In genomic region chr20:56414842-56415765, GRCh38 we compare ENCODE assay signal across 11 cellular contexts. TPM values are rescaled to one million over a fixed set of nuclear protein-coding genes. Genes with fewer than 3 reads are reported as not detected.
DNase-seq lines count a peak whose midpoint lies in the region; ATAC-seq and TF ChIP-seq lines count a peak whose summit lies in the region.
"Had no signal": no experiment of that assay in that cellular context is flagged by ENCODE, and none has a peak within 500 bp of the region (broad histone marks: within the 10 kb centered on the region; RNA-seq: fewer than 3 reads in every experiment).

No MANE protein-coding gene starts in this region.

- H3K36me3 Mint-ChIP-seq in CD4-positive, alpha-beta T cell (ENCODE audit: low read depth): peaks cover 25% of the 10 kb centered on the region
- peaks cover 57% of the 10 kb centered on the region for H3K36me3 Mint-ChIP-seq in activated CD4-positive, alpha-beta memory T cell treated with anti-CD3 and anti-CD28 coated beads, Interleukin-2, amount 10 ng/mL, durations not matched to agents 7 days and 5 days (ENCODE audit: low read depth)
- H3K36me3 Mint-ChIP-seq in WTC11: 0 out of 2 replicates have a peak, but pooled peaks cover 6% of the 10 kb centered on the region

- no peak for TF ChIP-seq CTCF in CD4-positive, alpha-beta T cell (IDR thresholded peaks at IDR 0.05)
- TF ChIP-seq CTCF in choroid plexus epithelial cell (conservative IDR thresholded peaks at IDR 0.05; ENCODE audit: low read depth, low read length) (no peak), WTC11 (IDR thresholded peaks at IDR 0.05) (no peak)

- H3K9me3 Mint-ChIP-seq in CD4-positive, alpha-beta T cell: no peaks in the 10 kb centered on the region
- no peaks in the 10 kb centered on the region for H3K9me3 Mint-ChIP-seq in activated CD4-positive, alpha-beta memory T cell treated with anti-CD3 and anti-CD28 coated beads, Interleukin-2, amount 10 ng/mL, durations not matched to agents 7 days and 5 days
- no peaks in the 10 kb centered on the region for H3K9me3 Mint-ChIP-seq in WTC11
- H3K9me3 Mint-ChIP-seq: neural crest cell had no signal

- H3K4me3 ChIP-seq in choroid plexus epithelial cell (ENCODE audit: low read depth, low read length): peak overlapping the region; percentile 17

- H3K27me3 Mint-ChIP-seq in CD4-positive, alpha-beta T cell: no peaks in the 10 kb centered on the region
- no peaks in the 10 kb centered on the region for H3K27me3 Mint-ChIP-seq in activated CD4-positive, alpha-beta memory T cell treated with anti-CD3 and anti-CD28 coated beads, Interleukin-2, amount 10 ng/mL, durations not matched to agents 7 days and 5 days
- no peaks in the 10 kb centered on the region for H3K27me3 Mint-ChIP-seq in WTC11 (ENCODE audit: low read depth)

- CTCF ChIA-PET in CD4-positive, alpha-beta T cell (lab: Charles Lee): no interaction called here
- CTCF ChIA-PET in activated CD4-positive, alpha-beta memory T cell treated with anti-CD3 and anti-CD28 coated beads, Interleukin-2, amount 10 ng/mL, durations not matched to agents 7 days and 5 days (lab: Charles Lee): interaction anchor here (0.9 to 1.3 kb wide), 4 partner anchors 17 to 40 kb away, joined by 3 to 5 read pairs (median 3); partner anchors contain the start of gene CSTF1
- CTCF ChIA-PET in WTC11 (lab: Charles Lee): no interaction called here

- peak overlapping the region; percentile 91 for H3K27ac Mint-ChIP-seq in CD4-positive, alpha-beta T cell
- H3K27ac Mint-ChIP-seq in activated CD4-positive, alpha-beta memory T cell treated with anti-CD3 and anti-CD28 coated beads, Interleukin-2, amount 10 ng/mL, durations not matched to agents 7 days and 5 days: peak overlapping the region; percentile 84
- no peak overlapping the region for H3K27ac Mint-ChIP-seq in WTC11

- DNase-seq in CD4-positive, alpha-beta T cell: peak in 4 of 10 experiments; percentile 42 to 55 (median 43)
- peak; percentile 67 for DNase-seq in activated CD4-positive, alpha-beta memory T cell treated with anti-CD3 and anti-CD28 coated beads, Interleukin-2, amount 10 ng/mL, durations not matched to agents 7 days and 5 days
- peak; percentile 91 for DNase-seq in choroid plexus epithelial cell (ENCODE audit: low read depth)
- DNase-seq in stimulated activated CD4-positive, alpha-beta T cell treated with anti-CD3 and anti-CD28 coated beads, Interleukin-15, amount 100 ng/mL, for 48 hours (ENCODE audit: low read depth in 2 of 2): peak; percentile 61 to 69
- DNase-seq in UCSD-AML1 (lab: John Stamatoyannopoulos, UW; ENCODE audit: unreplicated experiment): no peak
- DNase-seq in WTC11 (ENCODE audit: low spot score): no peak
- no peak for DNase-seq in left ventricle myocardium superior
- DNase-seq: NCI-H446 treated with DMSO at 0.1 percent for 48 hours had no signal

- peak; percentile 43 for ATAC-seq in CD4-positive, alpha-beta T cell (ENCODE audit: poor library complexity)
- ATAC-seq in HG03175 (IDR thresholded peaks at IDR 0.05; ENCODE audit: unreplicated experiment) (no peak), WTC11 (no peak), left ventricle myocardium superior (no peak)

- peak overlapping the region; percentile 95 for H3K4me3 Mint-ChIP-seq in CD4-positive, alpha-beta T cell
- H3K4me3 Mint-ChIP-seq in activated CD4-positive, alpha-beta memory T cell treated with anti-CD3 and anti-CD28 coated beads, Interleukin-2, amount 10 ng/mL, durations not matched to agents 7 days and 5 days: peak overlapping the region; percentile 79
- H3K4me3 Mint-ChIP-seq in WTC11: no peak overlapping the region
- H3K4me3 Mint-ChIP-seq: neural crest cell had no signal

- no peaks in the 10 kb centered on the region for H3K9me3 ChIP-seq in CD4-positive, alpha-beta T cell (ENCODE audit: control insufficient read depth, low read length)

- intact Hi-C loops in CD4-positive, alpha-beta T cell (cut with DNase I, micrococcal nuclease): loop anchor here in 1 of 2 experiments (1.0 kb wide), 1 partner anchor 7 kb away; no protein-coding TSS in a partner anchor
- intact Hi-C loops in left ventricle myocardium superior (cut with micrococcal nuclease): no loop called here

- peaks cover 81% of the 10 kb centered on the region for H3K4me1 Mint-ChIP-seq in CD4-positive, alpha-beta T cell (ENCODE audit: low read depth)
- H3K4me1 Mint-ChIP-seq in activated CD4-positive, alpha-beta memory T cell treated with anti-CD3 and anti-CD28 coated beads, Interleukin-2, amount 10 ng/mL, durations not matched to agents 7 days and 5 days: peaks cover 77% of the 10 kb centered on the region
- no peaks in the 10 kb centered on the region for H3K4me1 Mint-ChIP-seq in WTC11

- peak overlapping the region; percentile 49 for H3K27ac ChIP-seq in CD4-positive, alpha-beta T cell (ENCODE audit: low read depth, low read length)

- POLR2A ChIA-PET in CD4-positive, alpha-beta T cell (lab: Charles Lee): interaction anchor here (0.7 to 1.4 kb wide), 5 partner anchors 9 to 54 kb away, joined by 3 to 6 read pairs (median 4); partner anchors contain the start of genes AURKA, CSTF1 and RTF2
- POLR2A ChIA-PET in activated CD4-positive, alpha-beta memory T cell treated with anti-CD3 and anti-CD28 coated beads, Interleukin-2, amount 10 ng/mL, durations not matched to agents 7 days and 5 days (lab: Charles Lee): interaction anchor here (0.9 to 6.2 kb wide), 6 partner anchors 23 to 53 kb away, joined by 3 to 50 read pairs (median 4); partner anchors contain the start of genes AURKA, CSTF1 and RTF2
- POLR2A ChIA-PET in WTC11 (lab: Charles Lee): interaction anchor here (0.6 kb wide), 1 partner anchor 925 kb away, joined by 3 read pairs; no protein-coding TSS in a partner anchor

- no peaks in the 10 kb centered on the region for H3K27me3 ChIP-seq in CD4-positive, alpha-beta T cell (ENCODE audit: control insufficient read depth, insufficient read depth, low read length)

TF ChIP-seq in WTC11, 78 proteins besides CTCF, POLR2A, EP300 and RAD21:
- TF ChIP-seq TP53 (CRISPR knock-in tag; IDR thresholded peaks at IDR 0.05): no peak

RNA-seq across cellular contexts. Expression of gene CASS4, which starts 3.0 kb away (rescaled TPM):
- total RNA-seq in CD4-positive, alpha-beta T cell: 10 to 100 TPM; 37.0 to 39.8 TPM
- 10 to 100 TPM; 13.2 TPM for total RNA-seq in activated CD4-positive, alpha-beta memory T cell treated with anti-CD3 and anti-CD28 coated beads, Interleukin-2, amount 10 ng/mL, durations not matched to agents 7 days and 5 days
- total RNA-seq in WTC11 (2021) (0.11 to 0.14 TPM (median 0.13 TPM) in 3 replicates), left ventricle myocardium superior (0.55 TPM)
- total RNA-seq: HT1080 had no signal

RNA-seq across cellular contexts. Expression of gene CSTF1, which starts 22.7 kb away (rescaled TPM):
- total RNA-seq in CD4-positive, alpha-beta T cell: 10 to 100 TPM; 20.7 to 21.8 TPM
- total RNA-seq in activated CD4-positive, alpha-beta memory T cell treated with anti-CD3 and anti-CD28 coated beads, Interleukin-2, amount 10 ng/mL, durations not matched to agents 7 days and 5 days: 10 to 100 TPM; 61.5 to 64.9 TPM
- total RNA-seq in WTC11 (2021) (53.9 to 58.5 TPM (median 54.2 TPM) in 3 replicates), left ventricle myocardium superior (19.5 TPM)

RNA-seq across cellular contexts. Expression of gene AURKA, which starts 23.1 kb away (rescaled TPM):
- total RNA-seq in CD4-positive, alpha-beta T cell: under 1 TPM; 0.25 to 0.36 TPM
- 10 to 100 TPM; 91.9 to 95.4 TPM for total RNA-seq in activated CD4-positive, alpha-beta memory T cell treated with anti-CD3 and anti-CD28 coated beads, Interleukin-2, amount 10 ng/mL, durations not matched to agents 7 days and 5 days
- total RNA-seq in WTC11 (2021) (89.1 to 103 TPM (median 89.9 TPM) in 3 replicates), left ventricle myocardium superior (7.0 TPM)

RNA-seq across cellular contexts. Expression of gene RTF2, which starts 53.3 kb away (rescaled TPM):
- total RNA-seq in CD4-positive, alpha-beta T cell: 10 to 100 TPM; 52.7 to 55.2 TPM
- total RNA-seq in activated CD4-positive, alpha-beta memory T cell treated with anti-CD3 and anti-CD28 coated beads, Interleukin-2, amount 10 ng/mL, durations not matched to agents 7 days and 5 days: 100 to 1,000 TPM; 121 TPM
- total RNA-seq in WTC11 (2021): 46.3 to 56.1 TPM (median 51.7 TPM) in 3 replicates
- total RNA-seq in left ventricle myocardium superior: 82.4 TPM

RNA-seq across cellular contexts. Expression of gene FAM210B, which starts 56.3 kb away (rescaled TPM):
- 10 to 100 TPM; 14.4 to 14.7 TPM for total RNA-seq in CD4-positive, alpha-beta T cell
- 1 to 10 TPM; 3.7 to 4.3 TPM for total RNA-seq in activated CD4-positive, alpha-beta memory T cell treated with anti-CD3 and anti-CD28 coated beads, Interleukin-2, amount 10 ng/mL, durations not matched to agents 7 days and 5 days
- total RNA-seq in WTC11 (2021) (16.5 to 19.1 TPM (median 16.5 TPM) in 3 replicates), left ventricle myocardium superior (58.7 TPM)

Comparison
In these comparisons a context has a peak if more than half of its experiments do, and no peak if none do; other contexts are left out.
1. DNase-seq: peak in activated CD4-positive, alpha-beta memory T cell treated with anti-CD3 and anti-CD28 coated beads, Interleukin-2, amount 10 ng/mL, durations not matched to agents 7 days and 5 days (single experiment), choroid plexus epithelial cell (single experiment) and stimulated activated CD4-positive, alpha-beta T cell treated with anti-CD3 and anti-CD28 coated beads, Interleukin-15, amount 100 ng/mL, for 48 hours (2 of 2); none in UCSD-AML1 (single experiment), WTC11 (single experiment) and left ventricle myocardium superior (single experiment).
2. RNA of gene AURKA, which starts 23.1 kb away (total RNA-seq): 89.1 to 103 TPM in WTC11 and 91.9 to 95.4 TPM in activated CD4-positive, alpha-beta memory T cell treated with anti-CD3 and anti-CD28 coated beads, Interleukin-2, amount 10 ng/mL, durations not matched to agents 7 days and 5 days; 7.0 TPM in left ventricle myocardium superior (single experiment) and 0.25 to 0.36 TPM in CD4-positive, alpha-beta T cell; every median in the first group is over 10 times any median in the second.